26 cellular contexts compared by ENCODE assay signal in the genomic region with DNA sequence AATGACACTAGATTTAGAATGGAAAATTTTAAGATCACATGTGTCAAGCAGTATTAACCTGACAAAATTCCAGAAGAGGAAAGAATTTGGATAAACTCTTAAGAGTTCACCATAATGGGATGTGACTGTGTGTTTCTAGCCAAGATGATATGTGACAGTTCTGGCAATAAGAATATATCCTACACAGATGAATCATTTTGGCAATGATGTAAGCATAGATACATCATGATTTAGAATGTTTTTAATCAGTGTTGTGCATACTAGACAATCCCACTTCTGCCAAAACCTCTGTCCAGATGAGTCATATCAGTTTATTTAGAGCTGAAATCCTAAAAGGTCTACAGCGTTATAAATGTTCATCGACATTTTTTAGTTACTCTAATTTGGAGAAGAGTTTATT. TPM values are rescaled to one million over a fixed set of nuclear protein-coding genes. Genes with fewer than 3 reads are reported as not detected.
A peak's percentile ranks its signal among the peaks of the same experiment; 100 is the strongest.
DNase-seq lines count a peak whose midpoint lies in the region; ATAC-seq, FAIRE-seq and TF ChIP-seq lines count a peak whose summit lies in the region.
"Had no signal": no experiment of that assay in that cellular context is flagged by ENCODE, and none has a peak within 500 bp of the region (broad histone marks: within the 10 kb centered on the region; RNA-seq: fewer than 3 reads in every experiment).

No MANE protein-coding gene starts in this region.

- peaks cover 8% of the 10 kb centered on the region for H3K4me1 Mint-ChIP-seq in stimulated activated naive CD8-positive, alpha-beta T cell treated with anti-CD3 and anti-CD28 coated beads, Interleukin-15, amount 100 ng/mL, for 72 hours
- H3K4me1 Mint-ChIP-seq in astrocyte (ENCODE audit: low read depth, unreplicated experiment), result peaks cover 5% of the 10 kb centered on the region

- no peaks in the 10 kb centered on the region for H3K36me3 ChIP-seq in astrocyte (ENCODE audit: insufficient read depth, low read length)
- H3K36me3 ChIP-seq: ascending aorta, HAP-1 had no signal

- peak overlapping the region; percentile 22 for H3K4me2 ChIP-seq in astrocyte (ENCODE audit: low read length)

- H3K27me3 Mint-ChIP-seq in stimulated activated naive CD8-positive, alpha-beta T cell treated with anti-CD3 and anti-CD28 coated beads, Interleukin-15, amount 100 ng/mL, for 72 hours, result peaks cover 8% of the 10 kb centered on the region
- H3K27me3 Mint-ChIP-seq in astrocyte (ENCODE audit: low read depth, unreplicated experiment), result no peaks in the 10 kb centered on the region

- FAIRE-seq in astrocyte (lab: Jason Lieb, UNC), result no peak

- no peaks in the 10 kb centered on the region for H3K9me3 Mint-ChIP-seq in stimulated activated naive CD8-positive, alpha-beta T cell treated with anti-CD3 and anti-CD28 coated beads, Interleukin-15, amount 100 ng/mL, for 72 hours
- H3K9me3 Mint-ChIP-seq in astrocyte (ENCODE audit: unreplicated experiment), result no peaks in the 10 kb centered on the region
- H3K9me3 Mint-ChIP-seq: activated B cell treated with CpG ODN at 0.5 μM for 24 hours; stimulated activated effector memory CD8-positive, alpha-beta T cell treated with anti-CD3 and anti-CD28 coated beads, Interleukin-12 subunit alpha, Interleukin-12 subunit beta, amount 100 ng/mL, for 72 hours had no signal

- H3K27me3 ChIP-seq in astrocyte (ENCODE audit: insufficient read depth, low read length), result no peaks in the 10 kb centered on the region
- H3K27me3 ChIP-seq: ascending aorta had no signal

- H3K27ac Mint-ChIP-seq in stimulated activated naive CD8-positive, alpha-beta T cell treated with anti-CD3 and anti-CD28 coated beads, Interleukin-15, amount 100 ng/mL, for 72 hours, result no peak overlapping the region
- H3K27ac Mint-ChIP-seq in astrocyte (ENCODE audit: unreplicated experiment), result no peak overlapping the region
- H3K27ac Mint-ChIP-seq: activated B cell treated with CpG ODN at 0.5 μM for 24 hours; stimulated activated effector memory CD8-positive, alpha-beta T cell treated with anti-CD3 and anti-CD28 coated beads, Interleukin-12 subunit alpha, Interleukin-12 subunit beta, amount 100 ng/mL, for 72 hours had no signal

- H2AFZ ChIP-seq in astrocyte (ENCODE audit: low read depth, low read length), result no peak overlapping the region

- no peak for TF ChIP-seq CTCF in astrocyte (IDR thresholded peaks at IDR 0.05; ENCODE audit: insufficient read depth, low read depth, low read length)

- no peaks in the 10 kb centered on the region for H3K9me3 ChIP-seq in astrocyte (ENCODE audit: insufficient read depth, low read depth, low read length)
- H3K9me3 ChIP-seq: ascending aorta, HAP-1, psoas muscle had no signal

- no peaks in the 10 kb centered on the region for H4K20me1 ChIP-seq in astrocyte (ENCODE audit: insufficient read depth, low read length)

- H3K36me3 Mint-ChIP-seq in astrocyte (ENCODE audit: low read depth, unreplicated experiment), result no peaks in the 10 kb centered on the region
- H3K36me3 Mint-ChIP-seq: stimulated activated effector memory CD8-positive, alpha-beta T cell treated with anti-CD3 and anti-CD28 coated beads, Interleukin-12 subunit alpha, Interleukin-12 subunit beta, amount 100 ng/mL, for 72 hours had no signal

- no peak overlapping the region for H3K4me3 Mint-ChIP-seq in stimulated activated naive CD8-positive, alpha-beta T cell treated with anti-CD3 and anti-CD28 coated beads, Interleukin-15, amount 100 ng/mL, for 72 hours
- H3K4me3 Mint-ChIP-seq in astrocyte (ENCODE audit: unreplicated experiment), result no peak overlapping the region
- H3K4me3 Mint-ChIP-seq: activated B cell treated with CpG ODN at 0.5 μM for 24 hours; stimulated activated effector memory CD8-positive, alpha-beta T cell treated with anti-CD3 and anti-CD28 coated beads, Interleukin-12 subunit alpha, Interleukin-12 subunit beta, amount 100 ng/mL, for 72 hours had no signal

- H3K27ac ChIP-seq in astrocyte (ENCODE audit: low read depth, low read length), result peak overlapping the region; percentile 8
- H3K27ac ChIP-seq: ascending aorta, psoas muscle had no signal

- H3K79me2 ChIP-seq in astrocyte (ENCODE audit: insufficient read depth, low read length), result no peaks in the 10 kb centered on the region

- no peak overlapping the region for H3K4me3 ChIP-seq in astrocyte (ENCODE audit: insufficient read depth, low read depth, low read length)
- H3K4me3 ChIP-seq: ascending aorta, HAP-1, psoas muscle had no signal

- ATAC-seq in stimulated activated naive CD8-positive, alpha-beta T cell treated with anti-CD3 and anti-CD28 coated beads, Interleukin-15, amount 100 ng/mL, for 72 hours, result peak; percentile 43
- ATAC-seq in stimulated activated naive CD8-positive, alpha-beta T cell treated with anti-CD3 and anti-CD28 coated beads, Interleukin-15, Interleukin-2, amounts not matched to agents 100 U/mL and 50 U/mL, for 24 hours, result no peak
- ATAC-seq in GM21515 (IDR thresholded peaks at IDR 0.05; ENCODE audit: unreplicated experiment) (no peak), HG03469 (IDR thresholded peaks at IDR 0.05; ENCODE audit: unreplicated experiment) (no peak)
- ATAC-seq: psoas muscle; stimulated activated effector memory CD8-positive, alpha-beta T cell treated with anti-CD3 and anti-CD28 coated beads, Interleukin-12 subunit alpha, Interleukin-12 subunit beta, amount 100 ng/mL, for 72 hours had no signal

- H3K9ac ChIP-seq in astrocyte (ENCODE audit: low read length), result no peak overlapping the region

- no peak for DNase-seq in stimulated activated naive CD8-positive, alpha-beta T cell treated with anti-CD3 and anti-CD28 coated beads, Interleukin-15, amount 100 ng/mL, for 72 hours
- no peak for DNase-seq in stimulated activated naive CD8-positive, alpha-beta T cell treated with anti-CD3 and anti-CD28 coated beads, Interleukin-15, Interleukin-2, amounts not matched to agents 100 U/mL and 50 U/mL, for 24 hours
- DNase-seq in astrocyte (ENCODE audit: low read depth), result peak; percentile 77
- peak; percentile 46 for DNase-seq in fibroblast of the conjunctiva (ENCODE audit: low read depth)
- no peak for DNase-seq in stimulated activated CD4-positive, alpha-beta T cell treated with anti-CD3 and anti-CD28 coated beads, Interleukin-4, amount 100 ng/mL, for 1 hour
- no peak for DNase-seq in H4 (ENCODE audit: low spot score)
- DNase-seq: activated B cell treated with CpG ODN at 0.5 μM for 24 hours; activated effector memory CD4-positive, alpha-beta T cell treated with Interleukin-2 at 50 U/mL for 16 hours; dermis blood vessel endothelial cell; DMS53; erythroblast; left cardiac atrium; midbrain; MV-4-11; NCI-H2029; NCI-H446 treated with DMSO at 0.1 percent for 48 hours; psoas muscle; SHP77; stimulated activated CD4-positive, alpha-beta T cell treated with anti-CD3 and anti-CD28 coated beads, Interleukin-12 subunit alpha, Interleukin-12 subunit beta, amount 100 ng/mL, for 4 hours; trophoblast cell had no signal

- H3K4me1 ChIP-seq in astrocyte (ENCODE audit: insufficient read depth, low read length), result no peaks in the 10 kb centered on the region
- H3K4me1 ChIP-seq: ascending aorta, psoas muscle had no signal

RNA-seq across cellular contexts. Expression of a gene that starts 48.8 kb away (rescaled TPM):
- 0.05 and 0.14 TPM in 2 replicates for total RNA-seq in astrocyte
- 0.52 and 3.0 TPM in 2 replicates for total RNA-seq in H4 (2014; rRNA removed; shearing (Covaris generic))
- total RNA-seq: activated CD8-positive, alpha-beta memory T cell treated with anti-CD3 and anti-CD28 coated beads for 36 hours; dermis blood vessel endothelial cell had no signal

Comparison
In these comparisons a context has a peak if more than half of its experiments do, and no peak if none do; other contexts are left out.
1. DNase-seq: peak in astrocyte (single experiment) and fibroblast of the conjunctiva (single experiment); none in stimulated activated naive CD8-positive, alpha-beta T cell treated with anti-CD3 and anti-CD28 coated beads, Interleukin-15, amount 100 ng/mL, for 72 hours (0 of 2), stimulated activated naive CD8-positive, alpha-beta T cell treated with anti-CD3 and anti-CD28 coated beads, Interleukin-15, Interleukin-2, amounts not matched to agents 100 U/mL and 50 U/mL, for 24 hours (single experiment), stimulated activated CD4-positive, alpha-beta T cell treated with anti-CD3 and anti-CD28 coated beads, Interleukin-4, amount 100 ng/mL, for 1 hour (single experiment) and H4 (single experiment).